Comparison of ENCODE assay signal across 8 cellular contexts in genomic region chr6:24910850-24911712, GRCh38. TPM values are rescaled to one million over a fixed set of nuclear protein-coding genes. Genes with fewer than 3 reads are reported as not detected.
A peak's percentile ranks its signal among the peaks of the same experiment; 100 is the strongest.
DNase-seq lines count a peak whose midpoint lies in the region; ATAC-seq, FAIRE-seq and TF ChIP-seq lines count a peak whose summit lies in the region.

No MANE protein-coding gene starts in this region.

- TF ChIP-seq RAD21 in HepG2 (CRISPR knock-in tag; IDR thresholded peaks at IDR 0.05) = no peak

- WGBS in HepG2 (ENCODE audit: low lambda C conversion rate) = 9% methylated on average over 33 of the region's 60 CpGs

- in situ Hi-C loops in HepG2 (cut with HindIII; ENCODE audit: extremely low pct_ligation_motif_present, low pct_unique_long_range_greater_than_20kb) = no loop called here

- H3K9me3 ChIP-seq in HepG2 (ENCODE audit: low read length) = no peaks in the 10 kb centered on the region

- TF ChIP-seq CTCF in HepG2 (CRISPR knock-in tag; IDR thresholded peaks at IDR 0.05) = no peak

- TF ChIP-seq EP300 in HepG2 (IDR thresholded peaks at IDR 0.05; ENCODE audit: low read depth in 2 of 2, low read length in 2 of 2) = no peak
- TF ChIP-seq EP300 in HepG2 (CRISPR knock-in tag; IDR thresholded peaks at IDR 0.05; ENCODE audit: borderline replicate concordance) = no peak

- H3K4me3 ChIP-seq in HepG2 (replicated peaks in 1 of 3; ENCODE audit: insufficient read depth in 1 of 3, low read depth in 2 of 3, low read length in 3 of 3) = peak overlapping the region; percentile 18 to 51 (median 29); a peak in 4 of 6 replicates

- no peak overlapping the region for H3K27ac ChIP-seq in HepG2 (ENCODE audit: extremely low read length, insufficient read depth, low read length)

- peaks cover 9% of the 10 kb centered on the region for H3K4me1 ChIP-seq in HepG2 (ENCODE audit: insufficient read depth, low read length)

- POLR2A ChIA-PET in HepG2 (lab: Yijun Ruan, JAX) = no interaction called here

- H3K9ac ChIP-seq in HepG2 (ENCODE audit: insufficient read depth, low read depth, low read length) = no peak overlapping the region

- no peak overlapping the region for H2AFZ ChIP-seq in HepG2 (ENCODE audit: low read length)

- no peaks in the 10 kb centered on the region for H3K79me2 ChIP-seq in HepG2 (ENCODE audit: insufficient read depth, low read length)

- DNase-seq in NCI-H2196 (lab: John Stamatoyannopoulos, UW; ENCODE audit: unreplicated experiment) (peak; percentile 20), NCI-H2196 treated with DMSO at 0.1 percent for 48 hours (lab: John Stamatoyannopoulos, UW; ENCODE audit: unreplicated experiment) (no peak), NAMALWA (ENCODE audit: low spot score) (peak; percentile 44), dedifferentiated amniotic fluid mesenchymal stem cell (ENCODE audit: extremely low spot score) (peak; percentile 23), HepG2 (ENCODE audit: low spot score) (no peak), NCI-H446 treated with DMSO at 0.1 percent for 48 hours (lab: John Stamatoyannopoulos, UW) (no peak)
- DNase-seq in activated CD4-positive, CD25-positive, alpha-beta regulatory T cell (lab: John Stamatoyannopoulos, UW) = peak in 3 of 4 experiments; percentile 19 to 22 (median 21)
- peak; percentile 67 for DNase-seq in stimulated activated CD4-positive, alpha-beta T cell treated with anti-CD3 and anti-CD28 coated beads, Interleukin-4, amount 100 ng/mL, for 1 hour

- no peaks in the 10 kb centered on the region for H3K36me3 ChIP-seq in HepG2 (replicated peaks in 1 of 2; ENCODE audit: control insufficient read depth in 1 of 2, insufficient read depth in 2 of 2, low read length in 2 of 2)

- peaks cover 13 to 82% of the 10 kb centered on the region in 2 experiments for H3K27me3 ChIP-seq in HepG2 (ENCODE audit: control insufficient read depth in 1 of 2, insufficient read depth in 2 of 2, low read length in 2 of 2)

- TF ChIP-seq POLR2A in HepG2 (IDR thresholded peaks at IDR 0.05; ENCODE audit: insufficient read depth in 1 of 2, low read depth in 2 of 2, low read length in 2 of 2) = no peak

- FAIRE-seq in HepG2 (lab: Jason Lieb, UNC) = no peak

- BruUV-seq in HepG2 (replicated peaks; lab: Mats Ljungman, UMichigan) = no TSS peak

- ATAC-seq in HepG2 = peak; percentile 79

- H3K4me2 ChIP-seq in HepG2 (ENCODE audit: low read depth, low read length) = peak overlapping the region; percentile 57

- H4K20me1 ChIP-seq in HepG2 (ENCODE audit: insufficient read depth, low read length) = no peaks in the 10 kb centered on the region

- intact Hi-C loops in HepG2 (cut with micrococcal nuclease; ENCODE audit: unreplicated experiment) = no loop called here

- CTCF ChIA-PET in HepG2 (lab: Yijun Ruan, JAX; ENCODE audit: low intra/inter-chr PET ratio, low total read pairs) = no interaction called here

TF ChIP-seq in HepG2, 621 proteins besides CTCF, POLR2A, EP300 and RAD21:
- TF ChIP-seq, protein P1, sequence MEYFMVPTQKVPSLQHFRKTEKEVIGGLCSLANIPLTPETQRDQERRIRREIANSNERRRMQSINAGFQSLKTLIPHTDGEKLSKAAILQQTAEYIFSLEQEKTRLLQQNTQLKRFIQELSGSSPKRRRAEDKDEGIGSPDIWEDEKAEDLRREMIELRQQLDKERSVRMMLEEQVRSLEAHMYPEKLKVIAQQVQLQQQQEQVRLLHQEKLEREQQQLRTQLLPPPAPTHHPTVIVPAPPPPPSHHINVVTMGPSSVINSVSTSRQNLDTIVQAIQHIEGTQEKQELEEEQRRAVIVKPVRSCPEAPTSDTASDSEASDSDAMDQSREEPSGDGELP (IDR thresholded peaks at IDR 0.05; ENCODE audit: borderline replicate concordance, low read depth) = peak; percentile 53; the same call in 1 of the 2 replicates
- TF ChIP-seq HNRNPLL (IDR thresholded peaks at IDR 0.05; ENCODE audit: low read depth, low read length, poor library complexity, severe bottlenecking) (peak; percentile 49), ZNF260 (CRISPR knock-in tag; IDR thresholded peaks at IDR 0.05; ENCODE audit: borderline replicate concordance, low read depth) (no peak), ZNF329 (CRISPR knock-in tag; IDR thresholded peaks at IDR 0.05; ENCODE audit: low read depth) (no peak), ZNF496 (CRISPR knock-in tag; IDR thresholded peaks at IDR 0.05; ENCODE audit: insufficient replicate concordance) (no peak), SOX5 (CRISPR knock-in tag; IDR thresholded peaks at IDR 0.05; ENCODE audit: borderline replicate concordance) (no peak), BORCS8-MEF2B (CRISPR knock-in tag; IDR thresholded peaks at IDR 0.05) (no peak), UBTF (CRISPR knock-in tag; IDR thresholded peaks at IDR 0.05) (no peak), ZNF776 (CRISPR knock-in tag; IDR thresholded peaks at IDR 0.05) (0 out of 2 replicates have a peak, but pooled peaks have one; percentile 35), SRSF4 (IDR thresholded peaks at IDR 0.05; ENCODE audit: low read depth, low read length, poor library complexity, severe bottlenecking) (no peak), ZNF839 (CRISPR knock-in tag; IDR thresholded peaks at IDR 0.05; ENCODE audit: borderline replicate concordance) (no peak), TP53 (CRISPR knock-in tag; conservative IDR thresholded peaks at IDR 0.05) (no peak), ZFP36L1 (CRISPR knock-in tag; IDR thresholded peaks at IDR 0.05) (no peak), CENPT (CRISPR knock-in tag; IDR thresholded peaks at IDR 0.05; ENCODE audit: low read depth) (no peak)
- TF ChIP-seq, protein P2, sequence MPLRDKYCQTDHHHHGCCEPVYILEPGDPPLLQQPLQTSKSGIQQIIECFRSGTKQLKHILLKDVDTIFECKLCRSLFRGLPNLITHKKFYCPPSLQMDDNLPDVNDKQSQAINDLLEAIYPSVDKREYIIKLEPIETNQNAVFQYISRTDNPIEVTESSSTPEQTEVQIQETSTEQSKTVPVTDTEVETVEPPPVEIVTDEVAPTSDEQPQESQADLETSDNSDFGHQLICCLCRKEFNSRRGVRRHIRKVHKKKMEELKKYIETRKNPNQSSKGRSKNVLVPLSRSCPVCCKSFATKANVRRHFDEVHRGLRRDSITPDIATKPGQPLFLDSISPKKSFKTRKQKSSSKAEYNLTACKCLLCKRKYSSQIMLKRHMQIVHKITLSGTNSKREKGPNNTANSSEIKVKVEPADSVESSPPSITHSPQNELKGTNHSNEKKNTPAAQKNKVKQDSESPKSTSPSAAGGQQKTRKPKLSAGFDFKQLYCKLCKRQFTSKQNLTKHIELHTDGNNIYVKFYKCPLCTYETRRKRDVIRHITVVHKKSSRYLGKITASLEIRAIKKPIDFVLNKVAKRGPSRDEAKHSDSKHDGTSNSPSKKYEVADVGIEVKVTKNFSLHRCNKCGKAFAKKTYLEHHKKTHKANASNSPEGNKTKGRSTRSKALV (CRISPR knock-in tag; IDR thresholded peaks at IDR 0.05) = peak; percentile 67; the same call in 1 of the 2 replicates

RNA-seq across cellular contexts. Expression of gene RIPOR2, which starts 24.7 kb away (rescaled TPM):
- 0.02 and 0.06 TPM in 2 replicates for total RNA-seq in HepG2 (2016; rRNA removed; fragmentation: Illumina TruSeq; extraction: Trizol)
- total RNA-seq in HepG2 (2016; cell fraction: cytosol; rRNA removed; fragmentation: Illumina TruSeq; extraction: Trizol; ENCODE audit: low read depth) = not detected in 2 replicates
- 0.03 and 0.09 TPM in 2 replicates for total RNA-seq in HepG2 (2016; cell fraction: insoluble cytoplasmic fraction; rRNA removed; fragmentation: Illumina TruSeq; extraction: Trizol)
- not detected in 2 replicates for total RNA-seq in HepG2 (2016; cell fraction: membrane; rRNA removed; fragmentation: Illumina TruSeq; extraction: Trizol)
- not detected in 2 replicates for total RNA-seq in HepG2 (2016; cell fraction: nucleus; rRNA removed; fragmentation: Illumina TruSeq; extraction: Trizol)
- 0.05 and 0.16 TPM in 2 replicates for polyA plus RNA-seq in HepG2 (2011; rRNA removed)
- polyA plus RNA-seq in HepG2 (2011; cell fraction: cytosol; rRNA removed) = 0.01 and 0.03 TPM in 2 replicates
- polyA plus RNA-seq in HepG2 (2011; cell fraction: nucleus; rRNA removed) = not detected in 2 replicates
- 0.05 TPM in 2 replicates for polyA plus RNA-seq in HepG2 (2012)
- 0.02 TPM in 1 of 2 replicates, not detected in the other for polyA plus RNA-seq in HepG2 (2016; cell fraction: cytosol; fragmentation: Illumina TruSeq; extraction: Trizol; ENCODE audit: low read depth)
- 0.07 TPM in 1 of 2 replicates, not detected in the other for polyA plus RNA-seq in HepG2 (2016; cell fraction: insoluble cytoplasmic fraction; fragmentation: Illumina TruSeq; extraction: Trizol; ENCODE audit: low read depth)
- polyA plus RNA-seq in HepG2 (2016; cell fraction: membrane; fragmentation: Illumina TruSeq; extraction: Trizol; ENCODE audit: low read depth) = 0.03 TPM in 1 of 2 replicates, not detected in the other
- polyA plus RNA-seq in HepG2 (2016; cell fraction: nucleus; fragmentation: Illumina TruSeq; extraction: Trizol; ENCODE audit: insufficient read depth, low read depth) = 0.18 TPM in 1 of 2 replicates, not detected in the other
- 0.33 TPM in 1 of 2 replicates, not detected in the other for polyA minus RNA-seq in HepG2 (2011; rRNA and poly(A)+ RNA removed; ENCODE audit: low replicate concordance)
- not detected in 2 replicates for polyA minus RNA-seq in HepG2 (2011; cell fraction: cytosol; rRNA and poly(A)+ RNA removed)
- not detected in 2 replicates for polyA minus RNA-seq in HepG2 (2011; cell fraction: nucleus; rRNA and poly(A)+ RNA removed)

Comparison
In these comparisons a context has a peak if more than half of its experiments do, and no peak if none do; other contexts are left out.
1. DNase-seq: peak in NCI-H2196 (single experiment), NAMALWA (single experiment), activated CD4-positive, CD25-positive, alpha-beta regulatory T cell (3 of 4), dedifferentiated amniotic fluid mesenchymal stem cell (single experiment) and stimulated activated CD4-positive, alpha-beta T cell treated with anti-CD3 and anti-CD28 coated beads, Interleukin-4, amount 100 ng/mL, for 1 hour (single experiment); none in NCI-H2196 treated with DMSO at 0.1 percent for 48 hours (single experiment), HepG2 (single experiment) and NCI-H446 treated with DMSO at 0.1 percent for 48 hours (single experiment).